14 cellular contexts compared by ENCODE assay signal in the genomic region with DNA sequence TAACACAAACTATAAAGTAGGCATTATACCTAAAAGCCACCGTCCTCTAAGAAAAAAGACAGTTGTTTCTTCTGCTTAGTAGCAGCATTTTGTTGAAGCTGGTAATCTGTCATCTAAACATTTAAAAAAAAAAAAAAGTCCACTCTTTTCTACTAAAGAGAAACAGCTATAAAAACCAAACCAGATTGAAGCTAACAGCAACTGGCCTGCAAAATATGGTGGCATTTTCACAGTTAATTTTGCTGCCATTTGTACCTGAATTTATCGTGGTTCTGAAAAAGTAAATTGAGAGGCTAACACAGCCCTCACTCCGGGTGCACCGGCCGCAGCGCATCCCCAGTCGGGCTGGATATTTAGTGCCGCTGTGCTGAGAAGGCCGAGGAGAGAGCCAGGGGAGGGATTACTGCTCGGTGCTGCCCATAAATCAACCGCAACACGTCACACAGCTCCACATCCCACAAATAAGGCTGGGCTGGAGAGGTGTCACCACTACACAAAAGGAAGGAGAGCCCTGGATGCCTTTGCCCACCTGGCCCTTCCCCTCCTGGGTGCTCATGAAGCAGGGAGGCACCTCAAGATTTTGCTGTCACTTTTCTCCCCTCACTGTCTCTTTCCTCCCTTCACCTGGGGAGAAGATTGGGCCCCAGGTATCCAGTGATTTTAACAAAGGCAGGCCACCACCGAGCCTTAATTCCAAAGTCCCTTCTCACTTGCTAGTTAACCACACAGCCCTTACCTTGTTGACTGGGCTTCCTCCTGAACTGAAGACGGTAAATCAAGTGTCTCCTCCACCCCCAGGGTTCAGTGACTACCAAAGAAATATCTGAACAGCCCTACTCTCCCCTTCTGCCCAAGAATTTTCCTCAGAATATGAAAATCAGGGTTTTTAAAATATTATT. TPM values are rescaled to one million over a fixed set of nuclear protein-coding genes. Genes with fewer than 3 reads are reported as not detected.
A peak's percentile ranks its signal among the peaks of the same experiment; 100 is the strongest.
DNase-seq lines count a peak whose midpoint lies in the region; ATAC-seq and TF ChIP-seq lines count a peak whose summit lies in the region.
"Had no signal": no experiment of that assay in that cellular context is flagged by ENCODE, and none has a peak within 500 bp of the region (broad histone marks: within the 10 kb centered on the region; RNA-seq: fewer than 3 reads in every experiment).

No MANE protein-coding gene starts in this region.

- H3K14ac ChIP-seq in neuronal stem cell (ENCODE audit: low read length) = no peak overlapping the region

- H3K4me1 Mint-ChIP-seq in stimulated activated naive CD8-positive, alpha-beta T cell treated with anti-CD3 and anti-CD28 coated beads, Interleukin-15, amount 100 ng/mL, for 72 hours = no peaks in the 10 kb centered on the region
- H3K4me1 Mint-ChIP-seq in activated CD4-positive, alpha-beta memory T cell treated with anti-CD3 and anti-CD28 coated beads, Interleukin-2, amount 10 ng/mL, durations not matched to agents 7 days and 5 days = no peaks in the 10 kb centered on the region

- no peak overlapping the region for H2BK12ac ChIP-seq in neuronal stem cell (ENCODE audit: low read length)

- no peak overlapping the region for H4K91ac ChIP-seq in neuronal stem cell (ENCODE audit: low read depth, low read length, poor library complexity)

- H3K27ac ChIP-seq in colonic mucosa (no peak overlapping the region), neuronal stem cell (replicated peaks; ENCODE audit: low read length) (no peak overlapping the region)
- H3K27ac ChIP-seq: neutrophil, thoracic aorta had no signal

- TF ChIP-seq CTCF in colonic mucosa (IDR thresholded peaks at IDR 0.05) = no peak

- H3K4me3 Mint-ChIP-seq in stimulated activated naive CD8-positive, alpha-beta T cell treated with anti-CD3 and anti-CD28 coated beads, Interleukin-15, amount 100 ng/mL, for 72 hours = no peak overlapping the region
- no peak overlapping the region for H3K4me3 Mint-ChIP-seq in activated CD4-positive, alpha-beta memory T cell treated with anti-CD3 and anti-CD28 coated beads, Interleukin-2, amount 10 ng/mL, durations not matched to agents 7 days and 5 days

- CTCF ChIA-PET in activated CD4-positive, alpha-beta memory T cell treated with anti-CD3 and anti-CD28 coated beads, Interleukin-2, amount 10 ng/mL, durations not matched to agents 7 days and 5 days (lab: Charles Lee) = no interaction called here

- no peaks in the 10 kb centered on the region for H3K9me3 Mint-ChIP-seq in stimulated activated naive CD8-positive, alpha-beta T cell treated with anti-CD3 and anti-CD28 coated beads, Interleukin-15, amount 100 ng/mL, for 72 hours
- H3K9me3 Mint-ChIP-seq in activated CD4-positive, alpha-beta memory T cell treated with anti-CD3 and anti-CD28 coated beads, Interleukin-2, amount 10 ng/mL, durations not matched to agents 7 days and 5 days = no peaks in the 10 kb centered on the region

- H3K36me3 ChIP-seq in colonic mucosa (no peaks in the 10 kb centered on the region), neuronal stem cell (replicated peaks in 1 of 2; ENCODE audit: control insufficient read depth in 2 of 2, insufficient read depth in 2 of 2, low read length in 2 of 2) (no peaks in the 10 kb centered on the region)
- H3K36me3 ChIP-seq: esophagus muscularis mucosa, neutrophil, thoracic aorta had no signal

- no peaks in the 10 kb centered on the region for H3K36me3 Mint-ChIP-seq in activated CD4-positive, alpha-beta memory T cell treated with anti-CD3 and anti-CD28 coated beads, Interleukin-2, amount 10 ng/mL, durations not matched to agents 7 days and 5 days (ENCODE audit: low read depth)

- H3K9me3 ChIP-seq in colonic mucosa (no peaks in the 10 kb centered on the region), neuronal stem cell (replicated peaks in 1 of 2; ENCODE audit: control insufficient read depth in 2 of 2, insufficient read depth in 1 of 2, low read depth in 1 of 2, low read length in 2 of 2) (no peaks in the 10 kb centered on the region)
- H3K9me3 ChIP-seq: Caco-2, esophagus muscularis mucosa, neutrophil, thoracic aorta had no signal

- no peaks in the 10 kb centered on the region for H3K4me1 ChIP-seq in colonic mucosa
- peaks cover 0 to 3% of the 10 kb centered on the region in 2 donors for H3K4me1 ChIP-seq in neuronal stem cell (ENCODE audit: control insufficient read depth in 2 of 2, insufficient read depth in 1 of 2, low read depth in 1 of 2, low read length in 2 of 2)
- H3K4me1 ChIP-seq: Caco-2 had no signal

- H3K9ac ChIP-seq in colonic mucosa (ENCODE audit: low read depth in 2 of 2, low read length in 2 of 2) = peak overlapping the region in 1 of 2 donors; percentile 8
- H3K9ac ChIP-seq in neuronal stem cell (ENCODE audit: low read depth, low read length, poor library complexity) = no peak overlapping the region

- H3K4me2 ChIP-seq in neuronal stem cell (ENCODE audit: insufficient read depth, low read length, poor library complexity, severe bottlenecking) = no peak overlapping the region

- no peaks in the 10 kb centered on the region for H3K79me1 ChIP-seq in neuronal stem cell (ENCODE audit: low read depth, low read length)

- no peak for ATAC-seq in stimulated activated naive CD8-positive, alpha-beta T cell treated with anti-CD3 and anti-CD28 coated beads, Interleukin-15, amount 100 ng/mL, for 72 hours
- no peak for ATAC-seq in HG02840 (IDR thresholded peaks at IDR 0.05; ENCODE audit: low FRiP score, unreplicated experiment)
- no peak for ATAC-seq in GM18519 (IDR thresholded peaks at IDR 0.05; ENCODE audit: low FRiP score, unreplicated experiment)

- no peak overlapping the region for H3K4me3 ChIP-seq in colonic mucosa
- peak overlapping the region in 1 of 2 donors; percentile 18 for H3K4me3 ChIP-seq in neuronal stem cell (ENCODE audit: low read length in 2 of 2)
- H3K4me3 ChIP-seq: esophagus muscularis mucosa, thoracic aorta had no signal

- peak overlapping the region; percentile 40 for H2AFZ ChIP-seq in neuronal stem cell (ENCODE audit: low read length)

- no peak overlapping the region for H3K27ac Mint-ChIP-seq in stimulated activated naive CD8-positive, alpha-beta T cell treated with anti-CD3 and anti-CD28 coated beads, Interleukin-15, amount 100 ng/mL, for 72 hours
- H3K27ac Mint-ChIP-seq in activated CD4-positive, alpha-beta memory T cell treated with anti-CD3 and anti-CD28 coated beads, Interleukin-2, amount 10 ng/mL, durations not matched to agents 7 days and 5 days = no peak overlapping the region

- no peak overlapping the region for H2BK15ac ChIP-seq in neuronal stem cell (ENCODE audit: low read length)

- POLR2A ChIA-PET in activated CD4-positive, alpha-beta memory T cell treated with anti-CD3 and anti-CD28 coated beads, Interleukin-2, amount 10 ng/mL, durations not matched to agents 7 days and 5 days (lab: Charles Lee) = no interaction called here

- no peaks in the 10 kb centered on the region for H3K27me3 ChIP-seq in colonic mucosa
- H3K27me3 ChIP-seq in neuronal stem cell (ENCODE audit: control insufficient read depth in 3 of 3, insufficient read depth in 3 of 3, low read depth in 1 of 3, low read length in 3 of 3) = peaks cover 0 to 4% (median 0%) of the 10 kb centered on the region in 3 experiments
- H3K27me3 ChIP-seq: esophagus muscularis mucosa, neutrophil had no signal

- no CpG with 5 or more reads among the region's 14 CpGs for WGBS in neuronal stem cell (ENCODE audit: extremely low coverage in 2 of 2, insufficient read length in 2 of 2, insufficient replicate concordance in 1 of 2), 2 donors

- DNase-seq in EH (ENCODE audit: low read depth) = peak; percentile 1
- DNase-seq in NCI-H2081 treated with DMSO at 0.1 percent for 48 hours (lab: John Stamatoyannopoulos, UW) = peak; percentile 79
- DNase-seq in colonic mucosa = peak; percentile 70
- DNase-seq in neuronal stem cell (ENCODE audit: low spot score) = no peak
- DNase-seq in stimulated activated naive CD8-positive, alpha-beta T cell treated with anti-CD3 and anti-CD28 coated beads, Interleukin-15, amount 100 ng/mL, for 72 hours = no peak
- DNase-seq in activated CD4-positive, alpha-beta memory T cell treated with anti-CD3 and anti-CD28 coated beads, Interleukin-2, amount 10 ng/mL, durations not matched to agents 7 days and 5 days = no peak
- DNase-seq: activated T-cell treated with anti-CD3 and anti-CD28 coated beads for 4 hours, Caco-2, NCI-H226 had no signal

- H3K4ac ChIP-seq in neuronal stem cell (ENCODE audit: low read length) = no peak overlapping the region

- intact Hi-C loops in colonic mucosa (cut with DNase I) = no loop called here

- H3K27me3 Mint-ChIP-seq in stimulated activated naive CD8-positive, alpha-beta T cell treated with anti-CD3 and anti-CD28 coated beads, Interleukin-15, amount 100 ng/mL, for 72 hours = peaks cover 8% of the 10 kb centered on the region
- no peaks in the 10 kb centered on the region for H3K27me3 Mint-ChIP-seq in activated CD4-positive, alpha-beta memory T cell treated with anti-CD3 and anti-CD28 coated beads, Interleukin-2, amount 10 ng/mL, durations not matched to agents 7 days and 5 days

- no peak overlapping the region for H2AK5ac ChIP-seq in neuronal stem cell (ENCODE audit: low read depth, low read length)

- H4K8ac ChIP-seq in neuronal stem cell (ENCODE audit: low read depth, low read length) = no peak overlapping the region

- no peak overlapping the region for H2BK5ac ChIP-seq in neuronal stem cell (ENCODE audit: low read length)

- H3K23ac ChIP-seq in neuronal stem cell (ENCODE audit: low read depth, low read length, poor library complexity) = no peak overlapping the region

- H2BK120ac ChIP-seq in neuronal stem cell (ENCODE audit: low read depth, low read length) = no peak overlapping the region

- no peak overlapping the region for H3K18ac ChIP-seq in neuronal stem cell (ENCODE audit: low read length)

RNA-seq across cellular contexts. Expression of gene MECOM, which starts 44.4 kb away (rescaled TPM):
- total RNA-seq in colonic mucosa = 10 to 100 TPM; 81.0 to 88.1 TPM
- polyA plus RNA-seq in neuronal stem cell (2013, experiment 1 of 2) = 2.4 TPM
- 2.4 TPM for polyA plus RNA-seq in neuronal stem cell (2013, experiment 2 of 2)
- not detected for total RNA-seq in activated CD4-positive, alpha-beta memory T cell treated with anti-CD3 and anti-CD28 coated beads, Interleukin-2, amount 10 ng/mL, durations not matched to agents 7 days and 5 days

Comparison
In these comparisons a context has a peak if more than half of its experiments do, and no peak if none do; other contexts are left out.
1. DNase-seq: peak in EH (single experiment), NCI-H2081 treated with DMSO at 0.1 percent for 48 hours (single experiment) and colonic mucosa (single experiment); none in neuronal stem cell (single experiment), stimulated activated naive CD8-positive, alpha-beta T cell treated with anti-CD3 and anti-CD28 coated beads, Interleukin-15, amount 100 ng/mL, for 72 hours (0 of 2) and activated CD4-positive, alpha-beta memory T cell treated with anti-CD3 and anti-CD28 coated beads, Interleukin-2, amount 10 ng/mL, durations not matched to agents 7 days and 5 days (single experiment).
2. RNA of gene MECOM, which starts 44.4 kb away (total RNA-seq): 81.0 to 88.1 TPM in colonic mucosa; not detected in activated CD4-positive, alpha-beta memory T cell treated with anti-CD3 and anti-CD28 coated beads, Interleukin-2, amount 10 ng/mL, durations not matched to agents 7 days and 5 days; every median in the first group is over 10 times any median in the second.